15 cellular contexts compared by ENCODE assay signal in the genomic region with DNA sequence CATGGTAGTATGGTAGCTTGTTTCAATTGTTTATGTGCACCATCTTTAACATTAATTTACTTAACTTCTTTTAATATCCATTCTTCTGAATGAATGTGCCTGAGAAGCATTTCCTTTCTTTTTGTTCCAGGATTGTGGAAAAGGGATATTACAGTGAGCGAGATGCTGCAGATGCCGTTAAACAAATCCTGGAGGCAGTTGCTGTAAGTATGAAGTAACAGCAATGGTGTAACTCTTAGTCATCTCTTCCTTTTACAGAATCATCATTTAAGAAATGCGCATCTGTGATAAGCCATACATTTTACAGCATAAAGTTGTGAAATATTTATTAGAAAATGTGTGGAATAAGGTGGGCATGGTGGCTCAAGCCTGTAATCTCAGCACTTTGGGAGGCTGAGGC.
DNase-seq lines count a peak whose midpoint lies in the region; ATAC-seq, FAIRE-seq and TF ChIP-seq lines count a peak whose summit lies in the region.
"Had no signal": no experiment of that assay in that cellular context is flagged by ENCODE, and none has a peak within 500 bp of the region (broad histone marks: within the 10 kb centered on the region; RNA-seq: fewer than 3 reads in every experiment).

No MANE protein-coding gene starts in this region.

- no peak for TF ChIP-seq EP300 in SK-N-SH (IDR thresholded peaks at IDR 0.05; ENCODE audit: borderline replicate concordance in 1 of 2, low read depth in 1 of 2, low read length in 1 of 2)

- peak overlapping the region; percentile 49; the same call in 1 of the 2 replicates for H2AFZ ChIP-seq in SK-N-SH (ENCODE audit: low read depth)
- H2AFZ ChIP-seq in PC-3 (ENCODE audit: low read length) = no peak overlapping the region
- no peak overlapping the region for H2AFZ ChIP-seq in endothelial cell of umbilical vein (ENCODE audit: low read depth, low read length)

- H3K4me1 ChIP-seq in SK-N-SH (ENCODE audit: control insufficient read depth in 1 of 2, insufficient read depth in 2 of 2, low read depth in 1 of 2, low read length in 1 of 2) (0 out of 4 replicates have a peak, but pooled peaks cover 0 to under 1% of the 10 kb centered on the region in 2 experiments), PC-3 (ENCODE audit: insufficient read depth, low read length) (no peaks in the 10 kb centered on the region), endothelial cell of umbilical vein (ENCODE audit: control insufficient read depth, extremely low read depth, insufficient read depth, low read length) (no peaks in the 10 kb centered on the region), skeletal muscle satellite cell (ENCODE audit: control insufficient read depth, insufficient read depth, low read length) (peaks cover 7% of the 10 kb centered on the region)
- H3K4me1 ChIP-seq: ascending aorta, gastroesophageal sphincter had no signal

- no peaks in the 10 kb centered on the region for H3K9me2 ChIP-seq in SK-N-SH
- H3K9me2 ChIP-seq in PC-3 (replicated peaks; ENCODE audit: low read length) = no peaks in the 10 kb centered on the region

- TF ChIP-seq RAD21 in SK-N-SH (IDR thresholded peaks at IDR 0.05; ENCODE audit: low read length) = no peak

- H3K9ac ChIP-seq in SK-N-SH = 0 out of 2 replicates have a peak overlapping the region, but pooled peaks have one; percentile 2
- no peak overlapping the region for H3K9ac ChIP-seq in PC-3 (ENCODE audit: low read length)
- no peak overlapping the region for H3K9ac ChIP-seq in endothelial cell of umbilical vein (replicated peaks; ENCODE audit: extremely low read depth, insufficient read depth, low read length)
- H3K9ac ChIP-seq in skeletal muscle satellite cell (ENCODE audit: low read depth, low read length) = no peak overlapping the region

- ATAC-seq in SK-N-SH treated with all-trans-retinoic acid at 6 μM for 48 hours = no peak
- ATAC-seq in PC-3 = no peak
- ATAC-seq in HG03135 (IDR thresholded peaks at IDR 0.05; ENCODE audit: unreplicated experiment) = no peak
- ATAC-seq in HG03342 (IDR thresholded peaks at IDR 0.05; ENCODE audit: unreplicated experiment) = no peak
- ATAC-seq: gastroesophageal sphincter had no signal

- H3K9me3 ChIP-seq in SK-N-SH (no peaks in the 10 kb centered on the region), PC-3 (ENCODE audit: low read length) (no peaks in the 10 kb centered on the region; the same call in 1 of the 2 replicates), endothelial cell of umbilical vein (replicated peaks; ENCODE audit: control insufficient read depth, insufficient read depth, low read length) (no peaks in the 10 kb centered on the region), skeletal muscle satellite cell (replicated peaks; ENCODE audit: low read length) (no peaks in the 10 kb centered on the region)
- H3K9me3 ChIP-seq: ascending aorta, gastroesophageal sphincter, thoracic aorta had no signal

- BruUV-seq in PC-3 (replicated peaks; lab: Mats Ljungman, UMichigan) (no TSS peak), endothelial cell of umbilical vein (replicated peaks; lab: Mats Ljungman, UMichigan) (no TSS peak)

- H3K9me1 ChIP-seq in endothelial cell of umbilical vein (replicated peaks; ENCODE audit: control insufficient read depth, extremely low read depth, insufficient read depth, low read length) = no peaks in the 10 kb centered on the region

- CTCF ChIA-PET in SK-N-SH (lab: Yijun Ruan, JAX) = no interaction called here
- CTCF ChIA-PET in PC-3 (lab: Charles Lee) = no interaction called here
- CTCF ChIA-PET in endothelial cell of umbilical vein (lab: Charles Lee) = interaction anchor here (0.9 to 1.0 kb wide), 2 partner anchors 10 to 137 kb away, joined by 4 to 5 read pairs; no protein-coding TSS in a partner anchor

- H3K4me2 ChIP-seq in SK-N-SH (0 out of 2 replicates have a peak overlapping the region, but pooled peaks have one; percentile 0), PC-3 (ENCODE audit: low read length) (no peak overlapping the region), endothelial cell of umbilical vein (ENCODE audit: insufficient read depth, low read length) (no peak overlapping the region), skeletal muscle satellite cell (ENCODE audit: low read length) (peak overlapping the region; percentile 15)

- H3K27ac ChIP-seq in SK-N-SH (ENCODE audit: low read depth in 2 of 2, low read length in 1 of 2) (peak overlapping the region in 1 of 2 experiments; percentile 34; a peak in 2 of 4 replicates), PC-3 (ENCODE audit: low read length) (no peak overlapping the region), endothelial cell of umbilical vein (ENCODE audit: insufficient read depth, low read depth, low read length) (no peak overlapping the region)
- H3K27ac ChIP-seq: ascending aorta, gastroesophageal sphincter, thoracic aorta had no signal

- no peaks in the 10 kb centered on the region for H4K20me1 ChIP-seq in SK-N-SH (ENCODE audit: insufficient read depth)
- no peaks in the 10 kb centered on the region for H4K20me1 ChIP-seq in PC-3 (ENCODE audit: low read length)
- H4K20me1 ChIP-seq in endothelial cell of umbilical vein (replicated peaks; ENCODE audit: control insufficient read depth, extremely low read depth, insufficient read depth, low read length) = no peaks in the 10 kb centered on the region

- H3K27me3 ChIP-seq in SK-N-SH (ENCODE audit: insufficient read depth) (no peaks in the 10 kb centered on the region), PC-3 (ENCODE audit: low read length) (peaks cover 25% of the 10 kb centered on the region), endothelial cell of umbilical vein (ENCODE audit: control insufficient read depth in 2 of 2, insufficient read depth in 2 of 2, low read length in 2 of 2) (no peaks in the 10 kb centered on the region), skeletal muscle satellite cell (ENCODE audit: control insufficient read depth, insufficient read depth, low read length) (no peaks in the 10 kb centered on the region)
- H3K27me3 ChIP-seq: ascending aorta, gastroesophageal sphincter had no signal

- no peaks in the 10 kb centered on the region for H3K79me2 ChIP-seq in SK-N-SH (ENCODE audit: insufficient read depth)
- no peaks in the 10 kb centered on the region for H3K79me2 ChIP-seq in PC-3 (ENCODE audit: low read length)
- no peaks in the 10 kb centered on the region for H3K79me2 ChIP-seq in endothelial cell of umbilical vein (ENCODE audit: control insufficient read depth, insufficient read depth, low read length)

- POLR2A ChIA-PET in SK-N-SH (lab: Yijun Ruan, JAX) = no interaction called here
- POLR2A ChIA-PET in PC-3 (lab: Charles Lee; ENCODE audit: unreplicated experiment) = no interaction called here
- POLR2A ChIA-PET in endothelial cell of umbilical vein (lab: Charles Lee) = no interaction called here

- 48% methylated on average over 3 of the region's 3 CpGs for WGBS in SK-N-SH (ENCODE audit: low lambda C conversion rate)

- no peak overlapping the region for H3K4me3 ChIP-seq in SK-N-SH (ENCODE audit: low read depth in 2 of 2, low read length in 1 of 2)
- H3K4me3 ChIP-seq in PC-3 (ENCODE audit: low read length) = no peak overlapping the region
- no peak overlapping the region for H3K4me3 ChIP-seq in endothelial cell of umbilical vein (replicated peaks in 1 of 3; ENCODE audit: insufficient read depth in 1 of 3, low read depth in 1 of 3, low read length in 3 of 3)
- H3K4me3 ChIP-seq in skeletal muscle satellite cell (ENCODE audit: low read length) = no peak overlapping the region
- H3K4me3 ChIP-seq: ascending aorta, gastroesophageal sphincter, thoracic aorta had no signal

- DNase-seq in SK-N-SH (no peak), PC-3 (peak; percentile 30), endothelial cell of umbilical vein (ENCODE audit: low read depth, low spot score) (peak; percentile 51), NCI-H2171 treated with DMSO at 0.1 percent for 48 hours (lab: John Stamatoyannopoulos, UW) (no peak)
- DNase-seq: activated CD8-positive, alpha-beta memory T cell treated with anti-CD3 and anti-CD28 coated beads for 24 hours; NCI-H1105 treated with DMSO at 0.1 percent for 48 hours; NK-92 treated with Interleukin-12 subunit alpha and Interleukin-12 subunit beta, amount 100 ng/mL, for 24 hours had no signal

- dilution Hi-C loops in endothelial cell of umbilical vein (cut with MboI; ENCODE audit: extremely low pct_ligation_motif_present, low sequenced_read_pairs) = no loop called here

- TF ChIP-seq CTCF in SK-N-SH (IDR thresholded peaks at IDR 0.05) = no peak
- TF ChIP-seq CTCF in PC-3 (conservative IDR thresholded peaks at IDR 0.05; ENCODE audit: low read depth, low read length) = no peak
- TF ChIP-seq CTCF in endothelial cell of umbilical vein (IDR thresholded peaks at IDR 0.05; ENCODE audit: extremely low read depth in 1 of 2, insufficient read depth in 1 of 2, low read depth in 1 of 2, low read length in 2 of 2) = no peak

- no peak for TF ChIP-seq POLR2A in endothelial cell of umbilical vein (IDR thresholded peaks at IDR 0.05; ENCODE audit: low read depth, low read length)

- H3K36me3 ChIP-seq in SK-N-SH (replicated peaks in 1 of 2; ENCODE audit: control insufficient read depth in 1 of 2, insufficient read depth in 2 of 2, low read length in 1 of 2) (peaks cover 0 to 3% of the 10 kb centered on the region in 2 experiments), PC-3 (ENCODE audit: low read depth, low read length) (no peaks in the 10 kb centered on the region), endothelial cell of umbilical vein (ENCODE audit: control insufficient read depth in 2 of 2, extremely low read depth in 1 of 2, insufficient read depth in 2 of 2, low read length in 2 of 2) (no peaks in the 10 kb centered on the region), skeletal muscle satellite cell (ENCODE audit: insufficient read depth, low read length) (no peaks in the 10 kb centered on the region)
- H3K36me3 ChIP-seq: ascending aorta, gastroesophageal sphincter, thoracic aorta had no signal

- intact Hi-C loops in PC-3 (cut with micrococcal nuclease) = no loop called here
- intact Hi-C loops in endothelial cell of umbilical vein (cut with micrococcal nuclease) = no loop called here

- H3F3A ChIP-seq in SK-N-SH (replicated peaks; ENCODE audit: insufficient read depth) (peaks cover 7% of the 10 kb centered on the region), PC-3 (ENCODE audit: low read length, unreplicated experiment) (no peaks in the 10 kb centered on the region)

- peak; percentile 53 for FAIRE-seq in endothelial cell of umbilical vein (lab: Jason Lieb, UNC)
- FAIRE-seq: A204.1 had no signal

TF ChIP-seq in SK-N-SH, 30 proteins besides CTCF, POLR2A, EP300 and RAD21 (continues in another document):
- TF ChIP-seq FOSL2 (IDR thresholded peaks at IDR 0.05; ENCODE audit: borderline replicate concordance, low read depth) (peak; percentile 26; the same call in 1 of the 2 replicates), TCF12 (IDR thresholded peaks at IDR 0.05) (0 out of 2 replicates have a peak, but pooled peaks have one; percentile 27)

TF ChIP-seq in endothelial cell of umbilical vein, 7 proteins besides CTCF, POLR2A, EP300 and RAD21 (continues in another document):
- TF ChIP-seq MYC (IDR thresholded peaks at IDR 0.05; ENCODE audit: low read depth, low read length) (no peak), JUN (IDR thresholded peaks at IDR 0.05; ENCODE audit: borderline replicate concordance, insufficient read depth, insufficient read length, low read depth) (peak; percentile 38), FOS (IDR thresholded peaks at IDR 0.05; ENCODE audit: borderline replicate concordance, insufficient read depth, low read length) (peak; percentile 60), EZH2 (IDR thresholded peaks at IDR 0.05; ENCODE audit: borderline replicate concordance, low read depth, low read length, severe bottlenecking) (no peak)

Comparison
In these comparisons a context has a peak if more than half of its experiments do, and no peak if none do; other contexts are left out.
1. DNase-seq: peak in PC-3 (single experiment) and endothelial cell of umbilical vein (single experiment); none in SK-N-SH (single experiment) and NCI-H2171 treated with DMSO at 0.1 percent for 48 hours (single experiment).
2. H3K4me2 ChIP-seq: peak in SK-N-SH (single experiment) and skeletal muscle satellite cell (single experiment); none in PC-3 (single experiment) and endothelial cell of umbilical vein (single experiment).